41 cellular contexts compared by ENCODE assay signal in genomic region chr3:170593634-170594033, GRCh38. TPM values are rescaled to one million over a fixed set of nuclear protein-coding genes. Genes with fewer than 3 reads are reported as not detected.
"Had no signal": no experiment of that assay in that cellular context is flagged by ENCODE, and none has a peak within 500 bp of the region (broad histone marks: within the 10 kb centered on the region; RNA-seq: fewer than 3 reads in every experiment).

No MANE protein-coding gene starts in this region.

- H3K4me3 ChIP-seq: adrenal gland, ascending aorta, body of pancreas, breast epithelium, cardiac muscle cell had no signal

- H3K4me3 Mint-ChIP-seq: activated naive CD4-positive, alpha-beta T cell treated with anti-CD3 and anti-CD28 coated beads for 36 hours; activated naive CD4-positive, alpha-beta T cell treated with anti-CD3 and anti-CD28 coated beads, Interleukin-2, amount 10 ng/mL, durations not matched to agents 7 days and 5 days; activated naive CD4-positive, alpha-beta T cell treated with anti-CD3 and anti-CD28 coated beads, Interleukin-2, amount 50 U/mL, for 24 hours; activated naive CD8-positive, alpha-beta T cell; activated naive CD8-positive, alpha-beta T cell treated with anti-CD3 and anti-CD28 coated beads for 36 hours; activated naive CD8-positive, alpha-beta T cell treated with anti-CD3 and anti-CD28 coated beads, Interleukin-2, amount 10 ng/mL, durations not matched to agents 7 days and 5 days; activated naive CD8-positive, alpha-beta T cell treated with anti-CD3 and anti-CD28 coated beads, Interleukin-2, amount 50 U/mL, for 24 hours; activated T-cell treated with anti-CD3 and anti-CD28 coated beads, Interleukin-2, amount 50 U/mL, for 24 hours; activated T-cell treated with anti-CD3 and anti-CD28 coated beads, Interleukin-2, amount 50 U/mL, for 4 hours; activated T-cell treated with anti-CD3 and anti-CD28 coated beads, Interleukin-2, amount 50 U/mL, for 72 hours; activated T-helper 1 cell treated with anti-CD3 and anti-CD28 coated beads, Interleukin-12 subunit alpha, Interleukin-12 subunit beta, Interleukin-2, Interleukin-4 antibody, amounts not matched to agents 30 ng/mL and 10 ng/mL and 1 ng/mL, durations not matched to agents 14 hours and 24 hours and 36 hours; activated T-helper 17 cell treated with anti-CD3 and anti-CD28 coated beads, Interleukin-2, amount 50 U/mL, for 72 hours; brain; central memory CD8-positive, alpha-beta T cell had no signal

- FAIRE-seq: astrocyte, bronchial epithelial cell had no signal

- H3K4me1 Mint-ChIP-seq: activated naive CD4-positive, alpha-beta T cell treated with anti-CD3 and anti-CD28 coated beads, Interleukin-2, amount 10 ng/mL, durations not matched to agents 7 days and 5 days; activated naive CD4-positive, alpha-beta T cell treated with anti-CD3 and anti-CD28 coated beads, Interleukin-2, amount 50 U/mL, for 24 hours; activated naive CD8-positive, alpha-beta T cell treated with anti-CD3 and anti-CD28 coated beads for 36 hours; activated naive CD8-positive, alpha-beta T cell treated with anti-CD3 and anti-CD28 coated beads, Interleukin-2, amount 10 ng/mL, durations not matched to agents 7 days and 5 days; activated naive CD8-positive, alpha-beta T cell treated with anti-CD3 and anti-CD28 coated beads, Interleukin-2, amount 50 U/mL, for 24 hours; activated T-helper 17 cell treated with anti-CD3 and anti-CD28 coated beads, Interleukin-2, amount 50 U/mL, for 72 hours; central memory CD8-positive, alpha-beta T cell had no signal

- H3K27me3 ChIP-seq: adrenal gland, ascending aorta, body of pancreas, brain microvascular endothelial cell, breast epithelium, cardiac muscle cell had no signal

- H3K4me1 ChIP-seq: adrenal gland, ascending aorta, body of pancreas, breast epithelium had no signal

- H3K36me3 ChIP-seq: adrenal gland, ascending aorta, brain microvascular endothelial cell, breast epithelium, cardiac muscle cell had no signal

- ATAC-seq: activated naive CD4-positive, alpha-beta T cell treated with anti-CD3 and anti-CD28 coated beads, Interleukin-2, amount 50 U/mL, for 72 hours; activated naive CD8-positive, alpha-beta T cell treated with anti-CD3 and anti-CD28 coated beads, Interleukin-2, amount 50 U/mL, for 24 hours; activated T-cell treated with anti-CD3 and anti-CD28 coated beads, Interleukin-2, amount 50 U/mL, for 4 hours; activated T-cell treated with anti-CD3 and anti-CD28 coated beads, Interleukin-2, amount 50 U/mL, for 72 hours; activated T-helper 17 cell treated with anti-CD3 and anti-CD28 coated beads, Interleukin-2, amount 50 U/mL, for 72 hours; body of pancreas had no signal

- H3K9me3 Mint-ChIP-seq: activated naive CD4-positive, alpha-beta T cell treated with anti-CD3 and anti-CD28 coated beads for 36 hours; activated naive CD4-positive, alpha-beta T cell treated with anti-CD3 and anti-CD28 coated beads, Interleukin-2, amount 10 ng/mL, durations not matched to agents 7 days and 5 days; activated naive CD4-positive, alpha-beta T cell treated with anti-CD3 and anti-CD28 coated beads, Interleukin-2, amount 50 U/mL, for 24 hours; activated naive CD8-positive, alpha-beta T cell treated with anti-CD3 and anti-CD28 coated beads for 36 hours; activated naive CD8-positive, alpha-beta T cell treated with anti-CD3 and anti-CD28 coated beads, Interleukin-2, amount 10 ng/mL, durations not matched to agents 7 days and 5 days; activated naive CD8-positive, alpha-beta T cell treated with anti-CD3 and anti-CD28 coated beads, Interleukin-2, amount 50 U/mL, for 24 hours; activated T-cell treated with anti-CD3 and anti-CD28 coated beads, Interleukin-2, amount 50 U/mL, for 24 hours; activated T-cell treated with anti-CD3 and anti-CD28 coated beads, Interleukin-2, amount 50 U/mL, for 4 hours; activated T-cell treated with anti-CD3 and anti-CD28 coated beads, Interleukin-2, amount 50 U/mL, for 72 hours; activated T-helper 1 cell treated with anti-CD3 and anti-CD28 coated beads, Interleukin-12 subunit alpha, Interleukin-12 subunit beta, Interleukin-2, Interleukin-4 antibody, amounts not matched to agents 30 ng/mL and 10 ng/mL and 1 ng/mL, durations not matched to agents 14 hours and 24 hours and 36 hours; activated T-helper 17 cell treated with anti-CD3 and anti-CD28 coated beads, Interleukin-2, amount 50 U/mL, for 72 hours; activated T-helper 2 cell treated with anti-CD3 and anti-CD28 coated beads, Interferon-gamma antibody, Interleukin-2, Interleukin-4, amounts not matched to agents 10 μg/mL and 5 μg/mL and 100 μg/mL, durations not matched to agents 14 hours and 24 hours and 36 hours; brain; central memory CD8-positive, alpha-beta T cell had no signal

- H3K9me3 ChIP-seq: adrenal gland, ascending aorta, body of pancreas, breast epithelium had no signal

- H3K27ac ChIP-seq: adrenal gland, ascending aorta, body of pancreas, brain microvascular endothelial cell, breast epithelium, cardiac muscle cell had no signal

- H3K36me3 Mint-ChIP-seq: activated naive CD4-positive, alpha-beta T cell treated with anti-CD3 and anti-CD28 coated beads, Interleukin-2, amount 10 ng/mL, durations not matched to agents 7 days and 5 days; activated naive CD4-positive, alpha-beta T cell treated with anti-CD3 and anti-CD28 coated beads, Interleukin-2, amount 50 U/mL, for 24 hours; activated naive CD4-positive, alpha-beta T cell treated with anti-CD3 and anti-CD28 coated beads, Interleukin-2, amount 50 U/mL, for 72 hours; activated naive CD8-positive, alpha-beta T cell; activated naive CD8-positive, alpha-beta T cell treated with anti-CD3 and anti-CD28 coated beads for 36 hours; activated naive CD8-positive, alpha-beta T cell treated with anti-CD3 and anti-CD28 coated beads, Interleukin-2, amount 10 ng/mL, durations not matched to agents 7 days and 5 days; brain had no signal

- H3K27ac Mint-ChIP-seq: activated naive CD4-positive, alpha-beta T cell treated with anti-CD3 and anti-CD28 coated beads for 36 hours; activated naive CD4-positive, alpha-beta T cell treated with anti-CD3 and anti-CD28 coated beads, Interleukin-2, amount 10 ng/mL, durations not matched to agents 7 days and 5 days; activated naive CD4-positive, alpha-beta T cell treated with anti-CD3 and anti-CD28 coated beads, Interleukin-2, amount 50 U/mL, for 72 hours; activated naive CD8-positive, alpha-beta T cell; activated naive CD8-positive, alpha-beta T cell treated with anti-CD3 and anti-CD28 coated beads for 36 hours; activated naive CD8-positive, alpha-beta T cell treated with anti-CD3 and anti-CD28 coated beads, Interleukin-2, amount 10 ng/mL, durations not matched to agents 7 days and 5 days; activated naive CD8-positive, alpha-beta T cell treated with anti-CD3 and anti-CD28 coated beads, Interleukin-2, amount 50 U/mL, for 24 hours; activated T-cell treated with anti-CD3 and anti-CD28 coated beads, Interleukin-2, amount 50 U/mL, for 24 hours; activated T-cell treated with anti-CD3 and anti-CD28 coated beads, Interleukin-2, amount 50 U/mL, for 72 hours; activated T-helper 1 cell treated with anti-CD3 and anti-CD28 coated beads, Interleukin-12 subunit alpha, Interleukin-12 subunit beta, Interleukin-2, Interleukin-4 antibody, amounts not matched to agents 30 ng/mL and 10 ng/mL and 1 ng/mL, durations not matched to agents 14 hours and 24 hours and 36 hours; activated T-helper 17 cell treated with anti-CD3 and anti-CD28 coated beads, Interleukin-2, amount 50 U/mL, for 72 hours; activated T-helper 2 cell treated with anti-CD3 and anti-CD28 coated beads, Interferon-gamma antibody, Interleukin-2, Interleukin-4, amounts not matched to agents 10 μg/mL and 5 μg/mL and 100 μg/mL, durations not matched to agents 14 hours and 24 hours and 36 hours; brain had no signal

- DNase-seq: activated effector memory CD4-positive, alpha-beta T cell treated with anti-CD3 and anti-CD28 coated beads, Interleukin-2, amount 50 U/mL, for 16 hours; activated effector memory CD4-positive, alpha-beta T cell treated with Interleukin-2 at 50 U/mL for 16 hours; activated gamma-delta T cell; activated gamma-delta T cell treated with Interleukin-2 at 50 U/mL for 16 hours; activated naive CD4-positive, alpha-beta T cell; activated naive CD4-positive, alpha-beta T cell treated with anti-CD3 and anti-CD28 coated beads for 36 hours; activated naive CD4-positive, alpha-beta T cell treated with anti-CD3 and anti-CD28 coated beads, Interleukin-2, amount 10 ng/mL, durations not matched to agents 7 days and 5 days; activated naive CD4-positive, alpha-beta T cell treated with anti-CD3 and anti-CD28 coated beads, Interleukin-2, amount 50 U/mL, for 16 hours; activated naive CD4-positive, alpha-beta T cell treated with Interleukin-2 at 50 U/mL for 16 hours; activated naive CD8-positive, alpha-beta T cell treated with anti-CD3 and anti-CD28 coated beads for 36 hours; activated naive CD8-positive, alpha-beta T cell treated with anti-CD3 and anti-CD28 coated beads, Interleukin-2, amount 10 ng/mL, durations not matched to agents 7 days and 5 days; activated naive CD8-positive, alpha-beta T cell treated with anti-CD3 and anti-CD28 coated beads, Interleukin-2, amount 50 U/mL, for 24 hours; activated T-cell treated with anti-CD3 and anti-CD28 coated beads, Interleukin-2, amount 50 U/mL, for 1 hour; activated T-cell treated with anti-CD3 and anti-CD28 coated beads, Interleukin-2, amount 50 U/mL, for 24 hours; activated T-cell treated with anti-CD3 and anti-CD28 coated beads, Interleukin-2, amount 50 U/mL, for 4 hours; activated T-cell treated with anti-CD3 and anti-CD28 coated beads, Interleukin-2, amount 50 U/mL, for 48 hours; activated T-cell treated with anti-CD3 and anti-CD28 coated beads, Interleukin-2, amount 50 U/mL, for 72 hours; adrenal gland; amniotic stem cell; amygdala; anterior cingulate cortex; aorta; body of pancreas; brain microvascular endothelial cell; caudate nucleus; central memory CD4-positive, alpha-beta T cell; cerebellar nuclear complex had no signal

RNA-seq across cellular contexts. Expression of gene SLC7A14, which starts 7.8 kb away (rescaled TPM):
- total RNA-seq: activated naive CD4-positive, alpha-beta T cell treated with anti-CD3 and anti-CD28 coated beads for 36 hours; activated naive CD4-positive, alpha-beta T cell treated with anti-CD3 and anti-CD28 coated beads, Interleukin-2, amount 50 U/mL, for 72 hours; activated naive CD8-positive, alpha-beta T cell treated with anti-CD3 and anti-CD28 coated beads for 36 hours; activated naive CD8-positive, alpha-beta T cell treated with anti-CD3 and anti-CD28 coated beads, Interleukin-2, amount 10 ng/mL, durations not matched to agents 7 days and 5 days; activated T-cell treated with anti-CD3 and anti-CD28 coated beads, Interleukin-2, amount 50 U/mL, for 4 hours; activated T-cell treated with anti-CD3 and anti-CD28 coated beads, Interleukin-2, amount 50 U/mL, for 72 hours; activated T-helper 1 cell treated with anti-CD3 and anti-CD28 coated beads, Interleukin-12 subunit alpha, Interleukin-12 subunit beta, Interleukin-2, Interleukin-4 antibody, amounts not matched to agents 30 ng/mL and 10 ng/mL and 1 ng/mL, durations not matched to agents 14 hours and 24 hours and 36 hours; activated T-helper 17 cell treated with anti-CD3 and anti-CD28 coated beads, Interleukin-2, amount 50 U/mL, for 72 hours; activated T-helper 2 cell treated with anti-CD3 and anti-CD28 coated beads, Interferon-gamma antibody, Interleukin-2, Interleukin-4, amounts not matched to agents 10 μg/mL and 5 μg/mL and 100 μg/mL, durations not matched to agents 14 hours and 24 hours and 36 hours; aorta; ascending aorta; cardiac muscle cell; cardiac septum had no signal
- polyA plus RNA-seq: aorta, cardiac muscle cell had no signal
